Comparison of ENCODE assay signal across 9 cellular contexts in genomic region chr20:3470208-3470626, GRCh38. TPM values are rescaled to one million over a fixed set of nuclear protein-coding genes. Genes with fewer than 3 reads are reported as not detected.
DNase-seq lines count a peak whose midpoint lies in the region; ATAC-seq, FAIRE-seq and TF ChIP-seq lines count a peak whose summit lies in the region.
"Had no signal": no experiment of that assay in that cellular context is flagged by ENCODE, and none has a peak within 500 bp of the region (broad histone marks: within the 10 kb centered on the region; RNA-seq: fewer than 3 reads in every experiment).

No MANE protein-coding gene starts in this region.

- H3K9ac ChIP-seq in kidney (ENCODE audit: low read length in 2 of 2) (peak overlapping the region; percentile 70 to 77), subcutaneous abdominal adipose tissue (ENCODE audit: low read length in 5 of 5) (peak overlapping the region; percentile 68 to 94 (median 90))

- intact Hi-C loops in kidney (cut with DNase I): no loop called here

- no peaks in the 10 kb centered on the region for H3K27me3 ChIP-seq in subcutaneous abdominal adipose tissue (ENCODE audit: control insufficient read depth in 5 of 5, insufficient read depth in 4 of 5, low read length in 5 of 5)

- H3K36me3 ChIP-seq in kidney (ENCODE audit: control insufficient read depth in 1 of 2, insufficient read depth in 2 of 2, low read length in 2 of 2) (no peaks in the 10 kb centered on the region), subcutaneous abdominal adipose tissue (ENCODE audit: control insufficient read depth in 5 of 5, insufficient read depth in 5 of 5, low read length in 5 of 5) (no peaks in the 10 kb centered on the region)

- H3K4me1 ChIP-seq in kidney (ENCODE audit: control insufficient read depth in 1 of 2, insufficient read depth in 1 of 2, low read depth in 1 of 2, low read length in 2 of 2) (peaks cover 16 to 22% of the 10 kb centered on the region in 2 donors), subcutaneous abdominal adipose tissue (ENCODE audit: control insufficient read depth in 5 of 5, insufficient read depth in 5 of 5, low read length in 5 of 5) (peaks cover 9 to 39% (median 35%) of the 10 kb centered on the region in 5 donors)

- FAIRE-seq in kidney (lab: Jason Lieb, UNC): no peak
- FAIRE-seq: A204.1 had no signal

- peaks cover 3% of the 10 kb centered on the region for H3K27me3 Mint-ChIP-seq in activated naive CD8-positive, alpha-beta T cell treated with anti-CD3 and anti-CD28 coated beads, Interleukin-2, amount 50 U/mL, for 24 hours

- H3K4me3 ChIP-seq in kidney (ENCODE audit: low read length in 2 of 2): peak overlapping the region; percentile 67 to 78
- H3K4me3 ChIP-seq in subcutaneous abdominal adipose tissue (ENCODE audit: low read depth in 1 of 5, low read length in 5 of 5): peak overlapping the region; percentile 84 to 95 (median 91)

- DNase-seq in DMS53 (lab: John Stamatoyannopoulos, UW) (peak; percentile 37), DMS53 treated with DMSO at 0.1 percent for 48 hours (lab: John Stamatoyannopoulos, UW; ENCODE audit: unreplicated experiment) (no peak), kidney (no peak), DMS79 (lab: John Stamatoyannopoulos, UW) (no peak), NCI-H1694 (lab: John Stamatoyannopoulos, UW) (no peak)
- DNase-seq in activated naive CD8-positive, alpha-beta T cell treated with anti-CD3 and anti-CD28 coated beads, Interleukin-2, amount 50 U/mL, for 24 hours: no peak

- peaks cover 35% of the 10 kb centered on the region for H3K4me1 Mint-ChIP-seq in activated naive CD8-positive, alpha-beta T cell treated with anti-CD3 and anti-CD28 coated beads, Interleukin-2, amount 50 U/mL, for 24 hours

- TF ChIP-seq CTCF in kidney (IDR thresholded peaks at IDR 0.05; ENCODE audit: borderline replicate concordance, extremely low read depth, insufficient read depth): no peak

- H3K36me3 Mint-ChIP-seq in activated naive CD8-positive, alpha-beta T cell treated with anti-CD3 and anti-CD28 coated beads, Interleukin-2, amount 50 U/mL, for 24 hours (ENCODE audit: low read depth): peaks cover 6% of the 10 kb centered on the region

- ATAC-seq in activated naive CD8-positive, alpha-beta T cell treated with anti-CD3 and anti-CD28 coated beads, Interleukin-2, amount 50 U/mL, for 24 hours: no peak
- no peak for ATAC-seq in GM18858 (IDR thresholded peaks at IDR 0.05; ENCODE audit: unreplicated experiment)

- no peaks in the 10 kb centered on the region for H3K9me3 Mint-ChIP-seq in activated naive CD8-positive, alpha-beta T cell treated with anti-CD3 and anti-CD28 coated beads, Interleukin-2, amount 50 U/mL, for 24 hours

- H3K4me3 Mint-ChIP-seq in activated naive CD8-positive, alpha-beta T cell treated with anti-CD3 and anti-CD28 coated beads, Interleukin-2, amount 50 U/mL, for 24 hours: peak overlapping the region; percentile 92

- H3K27ac ChIP-seq in kidney (ENCODE audit: low read depth in 2 of 2, low read length in 2 of 2) (peak overlapping the region; percentile 75 to 79), subcutaneous abdominal adipose tissue (ENCODE audit: low read depth, low read length) (peak overlapping the region; percentile 78)

- no peaks in the 10 kb centered on the region for H3K9me3 ChIP-seq in kidney (ENCODE audit: control insufficient read depth in 1 of 2, low read length in 2 of 2)
- no peaks in the 10 kb centered on the region for H3K9me3 ChIP-seq in subcutaneous abdominal adipose tissue (ENCODE audit: control insufficient read depth in 5 of 5, low read length in 5 of 5)

- peak overlapping the region; percentile 67 for H3K27ac Mint-ChIP-seq in activated naive CD8-positive, alpha-beta T cell treated with anti-CD3 and anti-CD28 coated beads, Interleukin-2, amount 50 U/mL, for 24 hours

RNA-seq across cellular contexts. Expression of gene ATRN, which starts 0.6 kb away (rescaled TPM):
- total RNA-seq in kidney: 48.1 TPM
- 15.7 TPM for polyA plus RNA-seq in kidney (ENCODE audit: insufficient read depth, low read depth, low replicate concordance)
